In the genomic region with DNA sequence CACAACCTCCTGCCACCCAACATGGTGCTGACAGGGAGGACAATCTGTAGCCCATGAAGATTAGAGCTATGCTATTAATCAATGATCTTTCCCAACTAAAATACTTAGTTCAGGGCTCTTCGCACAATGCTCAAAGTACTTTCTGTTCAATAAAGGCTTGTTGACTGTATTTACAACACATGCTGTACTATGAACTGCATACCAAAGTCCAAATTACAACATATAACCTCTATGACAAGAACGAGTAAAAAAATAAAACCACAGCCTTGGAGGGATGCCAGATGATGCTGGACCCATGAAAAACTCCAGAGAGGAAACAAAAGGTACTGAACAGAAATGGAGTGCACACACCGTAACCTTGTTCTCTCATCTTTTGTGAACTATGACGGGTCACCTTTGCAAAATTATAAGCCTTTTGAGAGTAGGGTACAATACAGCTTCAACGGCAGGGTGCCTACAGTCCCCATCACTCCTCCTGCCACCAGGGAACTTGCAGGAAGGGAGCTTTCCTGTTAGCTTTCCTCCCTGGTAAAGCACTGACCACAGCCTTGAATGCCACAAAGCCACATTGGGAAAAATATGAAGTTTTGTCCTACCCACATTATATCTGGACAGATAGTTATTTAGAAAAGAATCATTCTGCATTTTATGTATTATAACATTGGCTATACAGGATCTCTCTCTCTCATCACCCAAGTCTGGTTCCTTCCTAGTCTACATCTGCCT, we compare ENCODE assay signal across 11 cellular contexts.
DNase-seq lines count a peak whose midpoint lies in the region; ATAC-seq and TF ChIP-seq lines count a peak whose summit lies in the region.
"Had no signal": no experiment of that assay in that cellular context is flagged by ENCODE, and none has a peak within 500 bp of the region (broad histone marks: within the 10 kb centered on the region; RNA-seq: fewer than 3 reads in every experiment).

No MANE protein-coding gene starts in this region.

- peak overlapping the region; percentile 81 for H3K27ac Mint-ChIP-seq in nephron progenitor cell
- H3K27ac Mint-ChIP-seq in activated CD4-positive, alpha-beta T cell treated with anti-CD3 and anti-CD28 coated beads for 36 hours, result no peak overlapping the region
- H3K27ac Mint-ChIP-seq: natural killer cell had no signal

- in situ Hi-C loops in Caki2 (cut with HindIII; ENCODE audit: low pct_unique_long_range_greater_than_20kb, low sequenced_read_pairs), result loop anchor here (25.0 kb wide), 1 partner anchor 573 kb away; no protein-coding TSS in a partner anchor

- H3K4me1 Mint-ChIP-seq in nephron progenitor cell, result no peaks in the 10 kb centered on the region
- no peaks in the 10 kb centered on the region for H3K4me1 Mint-ChIP-seq in activated CD4-positive, alpha-beta T cell treated with anti-CD3 and anti-CD28 coated beads for 36 hours

- H3K4me3 Mint-ChIP-seq in nephron progenitor cell, result no peak overlapping the region
- no peak overlapping the region for H3K4me3 Mint-ChIP-seq in activated CD4-positive, alpha-beta T cell treated with anti-CD3 and anti-CD28 coated beads for 36 hours
- H3K4me3 Mint-ChIP-seq: natural killer cell had no signal

- no peak for TF ChIP-seq CTCF in nephron progenitor cell (IDR thresholded peaks at IDR 0.05)

- H3K9me3 Mint-ChIP-seq in nephron progenitor cell, result no peaks in the 10 kb centered on the region
- H3K9me3 Mint-ChIP-seq in activated CD4-positive, alpha-beta T cell treated with anti-CD3 and anti-CD28 coated beads for 36 hours (ENCODE audit: low read depth), result no peaks in the 10 kb centered on the region
- H3K9me3 Mint-ChIP-seq: natural killer cell had no signal

- H3K27me3 Mint-ChIP-seq in nephron progenitor cell (ENCODE audit: low read depth, poor library complexity), result no peaks in the 10 kb centered on the region
- H3K27me3 Mint-ChIP-seq in activated CD4-positive, alpha-beta T cell treated with anti-CD3 and anti-CD28 coated beads for 36 hours, result peaks cover 3% of the 10 kb centered on the region

- POLR2A ChIA-PET in activated CD4-positive, alpha-beta T cell treated with anti-CD3 and anti-CD28 coated beads for 36 hours (lab: Charles Lee), result no interaction called here

- intact Hi-C loops in activated CD4-positive, alpha-beta T cell treated with anti-CD3 and anti-CD28 coated beads for 36 hours (cut with DNase I, micrococcal nuclease), result no loop called here

- CTCF ChIA-PET in activated CD4-positive, alpha-beta T cell treated with anti-CD3 and anti-CD28 coated beads for 36 hours (lab: Charles Lee), result interaction anchor here (1.4 to 1.5 kb wide), 2 partner anchors 8 to 593 kb away, joined by 5 to 7 read pairs; no protein-coding TSS in a partner anchor

- no peak for ATAC-seq in activated CD4-positive, alpha-beta T cell treated with anti-CD3 and anti-CD28 coated beads for 36 hours
- ATAC-seq in esophagus mucosa (no peak), GM21528 (IDR thresholded peaks at IDR 0.05; ENCODE audit: low FRiP score, unreplicated experiment) (no peak)
- ATAC-seq: natural killer cell had no signal

- no peaks in the 10 kb centered on the region for H3K36me3 Mint-ChIP-seq in nephron progenitor cell (ENCODE audit: low read depth)
- no peaks in the 10 kb centered on the region for H3K36me3 Mint-ChIP-seq in activated CD4-positive, alpha-beta T cell treated with anti-CD3 and anti-CD28 coated beads for 36 hours (ENCODE audit: low read depth)
- H3K36me3 Mint-ChIP-seq: natural killer cell had no signal

- DNase-seq in Caki2 (ENCODE audit: low read depth), result peak; percentile 38
- peak; percentile 54 for DNase-seq in NCI-H748 (lab: John Stamatoyannopoulos, UW; ENCODE audit: unreplicated experiment)
- DNase-seq in dedifferentiated amniotic fluid mesenchymal stem cell (ENCODE audit: extremely low spot score), result peak; percentile 38
- no peak for DNase-seq in nephron progenitor cell
- no peak for DNase-seq in activated CD4-positive, alpha-beta T cell treated with anti-CD3 and anti-CD28 coated beads for 36 hours
- DNase-seq in stimulated activated naive CD4-positive, alpha-beta T cell treated with Interleukin-2 at 50 U/mL for 16 hours (lab: John Stamatoyannopoulos, UW), result no peak
- DNase-seq: C1 segment of cervical spinal cord, natural killer cell, NCI-H345 had no signal

Comparison
In these comparisons a context has a peak if more than half of its experiments do, and no peak if none do; other contexts are left out.
1. DNase-seq: peak in Caki2 (single experiment), NCI-H748 (single experiment) and dedifferentiated amniotic fluid mesenchymal stem cell (single experiment); none in nephron progenitor cell (single experiment), activated CD4-positive, alpha-beta T cell treated with anti-CD3 and anti-CD28 coated beads for 36 hours (single experiment) and stimulated activated naive CD4-positive, alpha-beta T cell treated with Interleukin-2 at 50 U/mL for 16 hours (single experiment).